31 cellular contexts compared by ENCODE assay signal in genomic region chr18:76538846-76539245, GRCh38.
"Had no signal": no experiment of that assay in that cellular context is flagged by ENCODE, and none has a peak within 500 bp of the region (broad histone marks: within the 10 kb centered on the region; RNA-seq: fewer than 3 reads in every experiment).

No MANE protein-coding gene starts in this region.

- H3K4me3 ChIP-seq: body of pancreas, breast epithelium, MG63, SJCRH30, SK-N-MC had no signal

- H3K27ac ChIP-seq: body of pancreas, breast epithelium, SJCRH30, SK-N-MC had no signal

- H3K9me3 Mint-ChIP-seq: activated CD4-positive, alpha-beta T cell treated with anti-CD3 and anti-CD28 coated beads, Interleukin-2, amount 10 ng/mL, durations not matched to agents 24 days and 14 days; activated CD8-positive, alpha-beta T cell treated with anti-CD3 and anti-CD28 coated beads for 36 hours; activated naive CD8-positive, alpha-beta T cell treated with anti-CD3 and anti-CD28 coated beads for 36 hours; activated T-cell treated with anti-CD3 and anti-CD28 coated beads, Interleukin-2, amount 50 U/mL, for 72 hours; activated T-helper 17 cell treated with anti-CD3 and anti-CD28 coated beads, Interleukin-2, amount 50 U/mL, for 72 hours had no signal

- H3K4me3 Mint-ChIP-seq: activated CD4-positive, alpha-beta T cell treated with anti-CD3 and anti-CD28 coated beads, Interleukin-2, amount 10 ng/mL, durations not matched to agents 24 days and 14 days; activated CD8-positive, alpha-beta T cell treated with anti-CD3 and anti-CD28 coated beads for 36 hours; activated naive CD8-positive, alpha-beta T cell treated with anti-CD3 and anti-CD28 coated beads for 36 hours; activated T-cell treated with anti-CD3 and anti-CD28 coated beads, Interleukin-2, amount 50 U/mL, for 72 hours; activated T-helper 17 cell treated with anti-CD3 and anti-CD28 coated beads, Interleukin-2, amount 50 U/mL, for 72 hours had no signal

- ATAC-seq: activated CD8-positive, alpha-beta T cell treated with anti-CD3 and anti-CD28 coated beads for 36 hours; activated T-cell treated with anti-CD3 and anti-CD28 coated beads, Interleukin-2, amount 50 U/mL, for 72 hours; activated T-helper 17 cell treated with anti-CD3 and anti-CD28 coated beads, Interleukin-2, amount 50 U/mL, for 72 hours; body of pancreas; Panc1 had no signal

- H3K36me3 Mint-ChIP-seq: activated naive CD8-positive, alpha-beta T cell treated with anti-CD3 and anti-CD28 coated beads for 36 hours had no signal

- H3K36me3 ChIP-seq: breast epithelium, MG63, SJCRH30 had no signal

- H3K4me1 Mint-ChIP-seq: activated CD4-positive, alpha-beta T cell treated with anti-CD3 and anti-CD28 coated beads, Interleukin-2, amount 10 ng/mL, durations not matched to agents 24 days and 14 days; activated naive CD8-positive, alpha-beta T cell treated with anti-CD3 and anti-CD28 coated beads for 36 hours; activated T-helper 17 cell treated with anti-CD3 and anti-CD28 coated beads, Interleukin-2, amount 50 U/mL, for 72 hours had no signal

- H3K27ac Mint-ChIP-seq: activated CD4-positive, alpha-beta T cell treated with anti-CD3 and anti-CD28 coated beads, Interleukin-2, amount 10 ng/mL, durations not matched to agents 24 days and 14 days; activated CD8-positive, alpha-beta T cell treated with anti-CD3 and anti-CD28 coated beads for 36 hours; activated T-cell treated with anti-CD3 and anti-CD28 coated beads, Interleukin-2, amount 50 U/mL, for 72 hours; activated T-helper 17 cell treated with anti-CD3 and anti-CD28 coated beads, Interleukin-2, amount 50 U/mL, for 72 hours had no signal

- H3K27me3 ChIP-seq: body of pancreas, breast epithelium, MG63, SJCRH30 had no signal

- H3K9me3 ChIP-seq: body of pancreas, breast epithelium, MG63, SJCRH30 had no signal

- DNase-seq: activated CD4-positive, alpha-beta T cell treated with anti-CD3 and anti-CD28 coated beads, Interleukin-2, amount 10 ng/mL, durations not matched to agents 24 days and 14 days; activated CD4-positive, alpha-beta T cell treated with anti-CD3 and anti-CD28 coated beads, Interleukin-2, amount 50 U/mL, for 4 hours; activated CD8-positive, alpha-beta T cell treated with anti-CD3 and anti-CD28 coated beads for 36 hours; activated effector memory CD4-positive, alpha-beta T cell treated with anti-CD3 and anti-CD28 coated beads, Interleukin-2, amount 50 U/mL, for 16 hours; activated naive CD4-positive, alpha-beta T cell; activated naive CD4-positive, alpha-beta T cell treated with anti-CD3 and anti-CD28 coated beads, Interleukin-2, amount 50 U/mL, for 16 hours; activated naive CD8-positive, alpha-beta T cell treated with anti-CD3 and anti-CD28 coated beads for 36 hours; activated T-cell treated with anti-CD3 and anti-CD28 coated beads, Interleukin-2, amount 50 U/mL, for 1 hour; activated T-cell treated with anti-CD3 and anti-CD28 coated beads, Interleukin-2, amount 50 U/mL, for 72 hours; amygdala; body of pancreas; Kasumi-1; KG1; MG63; NCI-H1048; NCI-H1105 treated with DMSO at 0.1 percent for 48 hours; NCI-H1436; NCI-H1694; NCI-H1930; NCI-H2081 treated with DMSO at 0.1 percent for 48 hours; NCI-H226; NCI-H446 treated with DMSO at 0.1 percent for 48 hours; NCI-H524; NCI-H69; SHP77; SJCRH30; T1000 had no signal

- H3K4me1 ChIP-seq: body of pancreas, breast epithelium, SJCRH30 had no signal
